ENCODE assay signal across 1 cellular context in genomic region chr19:44066305-44066704, GRCh38.
TF ChIP-seq lines count a peak whose summit lies in the region.

No MANE protein-coding gene starts in this region.

TF ChIP-seq in K562, 482 proteins besides CTCF, POLR2A, EP300 and RAD21:
- no peak for TF ChIP-seq SETDB1 (IDR thresholded peaks at IDR 0.05; ENCODE audit: low read length)
- TF ChIP-seq ZNF75A (CRISPR knock-in tag; IDR thresholded peaks at IDR 0.05) = peak; percentile 87
